ENCODE assay signal across 14 cellular contexts in the genomic region with DNA sequence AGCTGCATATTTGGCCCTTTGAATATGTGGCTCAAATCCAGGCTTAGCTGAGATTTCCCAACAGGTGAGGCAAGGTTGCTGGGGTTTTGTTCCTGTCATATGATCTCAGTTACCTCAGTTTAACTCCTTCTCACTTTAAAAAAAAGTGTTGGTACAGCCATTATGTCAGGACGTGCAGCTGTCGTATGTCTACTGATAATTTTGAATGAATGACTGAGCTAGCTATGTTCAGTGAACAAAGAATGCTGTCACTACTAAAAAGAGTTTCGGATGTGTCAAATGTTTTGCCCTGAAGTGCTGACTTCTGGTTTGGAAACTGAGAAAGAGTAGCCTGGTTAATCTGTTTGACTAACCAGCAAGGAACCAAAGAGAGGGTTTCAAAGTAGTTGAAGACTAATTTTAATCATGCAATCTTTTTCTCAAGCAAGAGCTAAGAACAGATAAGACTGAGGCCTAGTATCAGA.
DNase-seq lines count a peak whose midpoint lies in the region; ATAC-seq and TF ChIP-seq lines count a peak whose summit lies in the region.
"Had no signal": no experiment of that assay in that cellular context is flagged by ENCODE, and none has a peak within 500 bp of the region (broad histone marks: within the 10 kb centered on the region; RNA-seq: fewer than 3 reads in every experiment).

No MANE protein-coding gene starts in this region.

- no peak overlapping the region for H3K4me3 ChIP-seq in GM12864 (ENCODE audit: low read depth, low read length)
- H3K4me3 ChIP-seq: mucosa of descending colon, upper lobe of right lung had no signal

- no peak for TF ChIP-seq POLR2A in erythroblast (IDR thresholded peaks at IDR 0.05; ENCODE audit: low read length)

- peak; percentile 74 for DNase-seq in GM12864 (ENCODE audit: low read depth)
- DNase-seq in erythroblast (lab: John Stamatoyannopoulos, UW), result no peak
- no peak for DNase-seq in OCI-M2 (lab: John Stamatoyannopoulos, UW; ENCODE audit: unreplicated experiment)
- no peak for DNase-seq in head of caudate nucleus
- DNase-seq in NCI-H510A treated with DMSO at 0.1 percent for 48 hours (lab: John Stamatoyannopoulos, UW), result no peak
- DNase-seq: anterior cingulate cortex, endodermal cell, mucosa of descending colon, NCI-H748 treated with DMSO at 0.1 percent for 48 hours, retina, upper lobe of right lung had no signal

- TF ChIP-seq CTCF in GM12864 (IDR thresholded peaks at IDR 0.05; ENCODE audit: low read depth, low read length, missing control alignments), result no peak

- ATAC-seq in GM19043 (IDR thresholded peaks at IDR 0.05; ENCODE audit: low read depth, unreplicated experiment) (peak; percentile 84), HG02571 (IDR thresholded peaks at IDR 0.05; ENCODE audit: unreplicated experiment) (peak; percentile 93), HG03342 (IDR thresholded peaks at IDR 0.05; ENCODE audit: unreplicated experiment) (peak; percentile 84)
- ATAC-seq: mucosa of descending colon, upper lobe of right lung had no signal

- intact Hi-C loops in head of caudate nucleus (cut with DNase I), result no loop called here
